In the genomic region with DNA sequence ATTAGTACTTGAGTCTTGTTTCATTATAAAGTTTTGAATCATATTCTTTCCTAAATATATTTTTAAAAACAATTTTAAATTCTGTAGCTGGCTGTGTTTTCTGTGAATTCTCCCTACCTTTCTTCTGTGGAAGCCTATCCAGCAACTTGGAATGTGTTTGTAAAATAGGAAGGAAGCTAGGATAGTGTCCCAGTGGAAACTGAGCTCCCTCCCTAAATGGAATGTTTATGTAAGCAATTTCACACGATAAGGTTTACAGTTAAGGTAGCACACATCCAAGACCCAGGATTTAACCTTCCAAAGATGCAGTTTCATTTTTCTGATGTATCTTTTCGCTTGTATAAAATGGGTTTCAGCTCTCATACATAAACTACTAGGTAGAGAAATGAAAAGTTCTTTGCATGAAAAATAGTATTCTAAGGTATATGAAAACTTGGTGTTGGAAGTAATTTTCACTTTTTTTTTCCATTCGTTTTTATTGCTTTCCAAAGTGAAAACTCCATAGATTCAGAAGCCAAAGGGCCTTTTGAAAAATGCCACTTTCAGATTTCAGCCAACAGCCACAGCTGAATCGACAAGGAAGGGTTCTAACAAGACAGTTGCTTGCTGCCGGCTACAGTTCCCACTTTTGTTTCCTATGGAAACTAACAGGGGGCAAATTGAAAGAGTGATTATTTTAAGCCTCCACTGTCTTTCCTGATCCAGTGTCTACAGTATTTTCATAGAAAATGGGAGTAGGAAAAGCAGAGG, we compare ENCODE assay signal across 1 cellular context.
TF ChIP-seq lines count a peak whose summit lies in the region.

No MANE protein-coding gene starts in this region.

TF ChIP-seq in GM23338, 12 proteins besides CTCF, POLR2A, EP300 and RAD21 (continued from another document):
- TF ChIP-seq, protein P1, sequence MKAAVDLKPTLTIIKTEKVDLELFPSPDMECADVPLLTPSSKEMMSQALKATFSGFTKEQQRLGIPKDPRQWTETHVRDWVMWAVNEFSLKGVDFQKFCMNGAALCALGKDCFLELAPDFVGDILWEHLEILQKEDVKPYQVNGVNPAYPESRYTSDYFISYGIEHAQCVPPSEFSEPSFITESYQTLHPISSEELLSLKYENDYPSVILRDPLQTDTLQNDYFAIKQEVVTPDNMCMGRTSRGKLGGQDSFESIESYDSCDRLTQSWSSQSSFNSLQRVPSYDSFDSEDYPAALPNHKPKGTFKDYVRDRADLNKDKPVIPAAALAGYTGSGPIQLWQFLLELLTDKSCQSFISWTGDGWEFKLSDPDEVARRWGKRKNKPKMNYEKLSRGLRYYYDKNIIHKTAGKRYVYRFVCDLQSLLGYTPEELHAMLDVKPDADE (IDR thresholded peaks at IDR 0.05), result no peak
- TF ChIP-seq JUNB (IDR thresholded peaks at IDR 0.05; ENCODE audit: unreplicated experiment) (no peak), STAT1 (IDR thresholded peaks at IDR 0.05; ENCODE audit: unreplicated experiment) (no peak)
- TF ChIP-seq, protein P2, sequence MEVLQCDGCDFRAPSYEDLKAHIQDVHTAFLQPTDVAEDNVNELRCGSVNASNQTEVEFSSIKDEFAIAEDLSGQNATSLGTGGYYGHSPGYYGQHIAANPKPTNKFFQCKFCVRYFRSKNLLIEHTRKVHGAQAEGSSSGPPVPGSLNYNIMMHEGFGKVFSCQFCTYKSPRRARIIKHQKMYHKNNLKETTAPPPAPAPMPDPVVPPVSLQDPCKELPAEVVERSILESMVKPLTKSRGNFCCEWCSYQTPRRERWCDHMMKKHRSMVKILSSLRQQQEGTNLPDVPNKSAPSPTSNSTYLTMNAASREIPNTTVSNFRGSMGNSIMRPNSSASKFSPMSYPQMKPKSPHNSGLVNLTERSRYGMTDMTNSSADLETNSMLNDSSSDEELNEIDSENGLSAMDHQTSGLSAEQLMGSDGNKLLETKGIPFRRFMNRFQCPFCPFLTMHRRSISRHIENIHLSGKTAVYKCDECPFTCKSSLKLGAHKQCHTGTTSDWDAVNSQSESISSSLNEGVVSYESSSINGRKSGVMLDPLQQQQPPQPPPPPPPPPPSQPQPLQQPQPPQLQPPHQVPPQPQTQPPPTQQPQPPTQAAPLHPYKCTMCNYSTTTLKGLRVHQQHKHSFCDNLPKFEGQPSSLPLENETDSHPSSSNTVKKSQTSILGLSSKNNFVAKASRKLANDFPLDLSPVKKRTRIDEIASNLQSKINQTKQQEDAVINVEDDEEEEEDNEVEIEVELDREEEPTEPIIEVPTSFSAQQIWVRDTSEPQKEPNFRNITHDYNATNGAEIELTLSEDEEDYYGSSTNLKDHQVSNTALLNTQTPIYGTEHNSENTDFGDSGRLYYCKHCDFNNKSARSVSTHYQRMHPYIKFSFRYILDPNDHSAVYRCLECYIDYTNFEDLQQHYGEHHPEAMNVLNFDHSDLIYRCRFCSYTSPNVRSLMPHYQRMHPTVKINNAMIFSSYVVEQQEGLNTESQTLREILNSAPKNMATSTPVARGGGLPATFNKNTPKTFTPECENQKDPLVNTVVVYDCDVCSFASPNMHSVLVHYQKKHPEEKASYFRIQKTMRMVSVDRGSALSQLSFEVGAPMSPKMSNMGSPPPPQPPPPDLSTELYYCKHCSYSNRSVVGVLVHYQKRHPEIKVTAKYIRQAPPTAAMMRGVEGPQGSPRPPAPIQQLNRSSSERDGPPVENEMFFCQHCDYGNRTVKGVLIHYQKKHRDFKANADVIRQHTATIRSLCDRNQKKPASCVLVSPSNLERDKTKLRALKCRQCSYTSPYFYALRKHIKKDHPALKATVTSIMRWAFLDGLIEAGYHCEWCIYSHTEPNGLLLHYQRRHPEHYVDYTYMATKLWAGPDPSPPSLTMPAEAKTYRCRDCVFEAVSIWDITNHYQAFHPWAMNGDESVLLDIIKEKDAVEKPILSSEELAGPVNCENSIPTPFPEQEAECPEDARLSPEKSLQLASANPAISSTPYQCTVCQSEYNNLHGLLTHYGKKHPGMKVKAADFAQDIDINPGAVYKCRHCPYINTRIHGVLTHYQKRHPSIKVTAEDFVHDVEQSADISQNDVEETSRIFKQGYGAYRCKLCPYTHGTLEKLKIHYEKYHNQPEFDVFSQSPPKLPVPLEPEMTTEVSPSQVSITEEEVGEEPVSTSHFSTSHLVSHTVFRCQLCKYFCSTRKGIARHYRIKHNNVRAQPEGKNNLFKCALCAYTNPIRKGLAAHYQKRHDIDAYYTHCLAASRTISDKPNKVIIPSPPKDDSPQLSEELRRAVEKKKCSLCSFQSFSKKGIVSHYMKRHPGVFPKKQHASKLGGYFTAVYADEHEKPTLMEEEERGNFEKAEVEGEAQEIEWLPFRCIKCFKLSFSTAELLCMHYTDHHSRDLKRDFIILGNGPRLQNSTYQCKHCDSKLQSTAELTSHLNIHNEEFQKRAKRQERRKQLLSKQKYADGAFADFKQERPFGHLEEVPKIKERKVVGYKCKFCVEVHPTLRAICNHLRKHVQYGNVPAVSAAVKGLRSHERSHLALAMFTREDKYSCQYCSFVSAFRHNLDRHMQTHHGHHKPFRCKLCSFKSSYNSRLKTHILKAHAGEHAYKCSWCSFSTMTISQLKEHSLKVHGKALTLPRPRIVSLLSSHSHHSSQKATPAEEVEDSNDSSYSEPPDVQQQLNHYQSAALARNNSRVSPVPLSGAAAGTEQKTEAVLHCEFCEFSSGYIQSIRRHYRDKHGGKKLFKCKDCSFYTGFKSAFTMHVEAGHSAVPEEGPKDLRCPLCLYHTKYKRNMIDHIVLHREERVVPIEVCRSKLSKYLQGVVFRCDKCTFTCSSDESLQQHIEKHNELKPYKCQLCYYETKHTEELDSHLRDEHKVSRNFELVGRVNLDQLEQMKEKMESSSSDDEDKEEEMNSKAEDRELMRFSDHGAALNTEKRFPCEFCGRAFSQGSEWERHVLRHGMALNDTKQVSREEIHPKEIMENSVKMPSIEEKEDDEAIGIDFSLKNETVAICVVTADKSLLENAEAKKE (CRISPR knock-in tag; IDR thresholded peaks at IDR 0.05), result no peak
